In the genomic region with DNA sequence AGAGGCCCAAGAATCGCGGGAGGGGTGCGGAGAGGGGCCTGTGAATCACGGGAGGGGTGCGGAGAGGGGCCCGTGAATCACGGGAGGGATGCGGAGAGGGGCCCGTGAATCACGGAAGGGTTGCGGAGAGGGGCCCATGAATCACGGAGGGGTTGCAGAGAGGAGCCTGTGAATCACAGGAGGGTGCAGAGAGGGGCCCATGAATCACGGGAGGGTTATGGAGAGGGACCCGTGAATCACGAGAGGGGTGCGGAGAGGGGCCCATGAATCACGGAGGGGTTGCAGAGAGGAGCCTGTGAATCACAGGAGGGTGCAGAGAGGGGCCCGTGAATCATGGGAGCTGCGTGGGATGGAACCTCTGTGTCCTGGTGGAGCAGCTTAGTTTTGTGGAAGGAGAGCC, we compare ENCODE assay signal across 9 cellular contexts. TPM values are rescaled to one million over a fixed set of nuclear protein-coding genes. Genes with fewer than 3 reads are reported as not detected.
"Had no signal": no experiment of that assay in that cellular context is flagged by ENCODE, and none has a peak within 500 bp of the region (broad histone marks: within the 10 kb centered on the region; RNA-seq: fewer than 3 reads in every experiment).

No MANE protein-coding gene starts in this region.

RNA-seq across cellular contexts. Expression of a gene that starts 12.3 kb away (rescaled TPM):
- total RNA-seq: activated naive CD8-positive, alpha-beta T cell treated with anti-CD3 and anti-CD28 coated beads for 36 hours; activated T-helper 2 cell treated with anti-CD3 and anti-CD28 coated beads, Interferon-gamma antibody, Interleukin-2, Interleukin-4, amounts not matched to agents 10 μg/mL and 5 μg/mL and 100 μg/mL, durations not matched to agents 14 hours and 24 hours and 36 hours; cardiac muscle cell; LHCN-M2; NCI-H460; PC-9; SJSA1; T-helper 1 cell treated with Interleukin-12 subunit alpha and Interleukin-12 subunit beta and Interleukin-4 antibody, amounts not matched to agents 30 ng/mL and 1 ng/mL, for 36 hours had no signal
- polyA plus RNA-seq: aorta, cardiac muscle cell had no signal
